Comparison of ENCODE assay signal across 8 cellular contexts in the genomic region with DNA sequence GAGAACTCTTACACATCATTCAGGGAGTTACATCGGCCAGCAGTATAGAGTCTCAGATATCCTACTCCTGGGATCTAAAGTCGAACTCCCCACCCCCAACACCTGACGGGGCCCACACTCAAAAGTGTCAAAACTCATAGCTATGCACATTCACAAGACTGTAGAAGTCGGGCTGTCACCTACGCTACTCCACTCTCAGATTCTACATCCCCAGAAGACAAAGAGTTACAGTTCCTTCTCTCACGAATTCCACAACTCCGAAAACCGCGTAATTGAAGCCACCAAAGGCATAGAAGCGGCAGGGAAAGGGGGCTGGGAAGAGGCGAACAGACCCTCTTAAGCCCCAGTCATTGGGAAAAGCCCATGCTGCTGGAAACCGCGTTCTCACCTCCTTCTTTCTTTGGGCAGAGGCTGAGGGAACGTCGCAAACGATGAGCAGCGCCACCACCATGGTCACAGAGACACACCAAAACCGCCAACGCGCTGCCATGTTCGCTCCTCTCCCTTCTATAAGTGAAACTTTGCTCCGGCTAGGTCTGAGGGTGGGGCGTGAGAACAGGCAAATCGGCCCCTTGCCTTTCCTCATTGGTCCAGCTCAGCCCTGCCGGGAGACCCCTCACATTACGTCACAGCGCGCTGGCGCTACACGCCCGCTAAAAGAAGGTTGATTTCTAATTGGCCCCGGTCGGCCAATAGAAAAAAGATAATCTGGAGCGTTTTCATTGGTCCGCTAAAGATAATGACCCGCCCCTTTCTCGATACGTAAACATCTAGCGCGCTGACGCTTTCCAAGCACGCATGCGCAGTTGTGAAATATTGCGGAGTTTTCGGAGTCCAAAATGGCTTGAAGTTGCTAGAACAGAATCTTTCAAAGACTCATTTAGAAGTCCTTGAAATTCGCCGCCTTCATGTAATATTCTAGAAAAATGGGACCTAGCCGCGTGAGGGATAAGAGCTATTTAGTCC. TPM values are rescaled to one million over a fixed set of nuclear protein-coding genes. Genes with fewer than 3 reads are reported as not detected.
DNase-seq lines count a peak whose midpoint lies in the region; ATAC-seq, FAIRE-seq and TF ChIP-seq lines count a peak whose summit lies in the region.

A gene (minus strand): TSS at position 515 of the 966 bp plus-strand sequence. CDS start 25 bp downstream, at position 490.

- dilution Hi-C loops in keratinocyte (cut with MboI; ENCODE audit: extremely low pct_ligation_motif_present, low sequenced_read_pairs): no loop called here

- peak; percentile 94 for ATAC-seq in HG03432 (IDR thresholded peaks at IDR 0.05; ENCODE audit: unreplicated experiment)

- H3K79me2 ChIP-seq in keratinocyte (ENCODE audit: control insufficient read depth, insufficient read depth, low read length): peaks cover 52% of the 10 kb centered on the region

- no peaks in the 10 kb centered on the region for H3K36me3 ChIP-seq in keratinocyte (ENCODE audit: control insufficient read depth in 2 of 2, extremely low read depth in 1 of 2, insufficient read depth in 2 of 2, low read length in 2 of 2)

- DNase-seq in AG20443 (ENCODE audit: low spot score) (peak; percentile 85), NCI-H510A (lab: John Stamatoyannopoulos, UW) (peak; percentile 86), cerebellum (ENCODE audit: low spot score) (peak; percentile 89), keratinocyte (ENCODE audit: low read depth, low spot score) (peak; percentile 71)
- peak; percentile 83 for DNase-seq in activated CD4-positive, alpha-beta T cell treated with anti-CD3 and anti-CD28 coated beads for 1 hour
- DNase-seq in stimulated activated CD4-positive, alpha-beta T cell treated with anti-CD3 and anti-CD28 coated beads, Interleukin-15, amount 100 ng/mL, for 1 hour (ENCODE audit: low read depth in 1 of 2, low spot score in 1 of 2): peak; percentile 68 to 75

- H3K9me1 ChIP-seq in keratinocyte (ENCODE audit: control insufficient read depth, extremely low read depth, insufficient read depth, low read length): no peaks in the 10 kb centered on the region

- H2AFZ ChIP-seq in keratinocyte (ENCODE audit: control insufficient read depth, low read length): peak within 1 kb of the TSS; percentile 80

- peak within 1 kb of the TSS; percentile 73 for H3K4me2 ChIP-seq in keratinocyte (ENCODE audit: control insufficient read depth, extremely low read depth, insufficient read depth, low read depth, low read length)

- peak within 1 kb of the TSS; percentile 96 for H3K9ac ChIP-seq in keratinocyte (ENCODE audit: control insufficient read depth, extremely low read depth, insufficient read depth, low read length)

- no peaks in the 10 kb centered on the region for H4K20me1 ChIP-seq in keratinocyte (ENCODE audit: control insufficient read depth, extremely low read depth, insufficient read depth, low read length)

- H3K27ac ChIP-seq in keratinocyte (ENCODE audit: control insufficient read depth, insufficient read depth, low read length): peak within 1 kb of the TSS; percentile 98

- peak; percentile 90 for TF ChIP-seq POLR2A in GM19099 (IDR thresholded peaks at IDR 0.05; ENCODE audit: extremely low read depth, insufficient read length, low read depth)

- H3K4me3 ChIP-seq in keratinocyte (ENCODE audit: control insufficient read depth in 2 of 3, extremely low read depth in 1 of 3, insufficient read depth in 2 of 3, low read depth in 1 of 3, low read length in 3 of 3): peak within 1 kb of the TSS; percentile 68 to 81 (median 72)

- H3K4me1 ChIP-seq in keratinocyte (ENCODE audit: control insufficient read depth, extremely low read depth, insufficient read depth, low read length): no peaks in the 10 kb centered on the region

- H3K27me3 ChIP-seq in keratinocyte (ENCODE audit: control insufficient read depth, extremely low read depth, insufficient read depth, low read length): no peaks in the 10 kb centered on the region

- TF ChIP-seq CTCF in keratinocyte (optimal IDR thresholded peaks at IDR 0.05 in 1 of 3, IDR thresholded peaks at IDR 0.05 in 1 of 3, conservative IDR thresholded peaks at IDR 0.05 in 1 of 3; ENCODE audit: extremely low read depth in 1 of 3, insufficient read depth in 2 of 3, low read length in 3 of 3): no peak

- FAIRE-seq in keratinocyte (lab: Jason Lieb, UNC): peak; percentile 53

- no peaks in the 10 kb centered on the region for H3K9me3 ChIP-seq in keratinocyte (ENCODE audit: control insufficient read depth, low read depth, low read length)

RNA-seq across cellular contexts. Expression of the gene that starts here (rescaled TPM):
- total RNA-seq in cerebellum: 33.6 TPM
- polyA plus RNA-seq in keratinocyte: 43.8 to 68.4 TPM (median 55.4 TPM) in 3 replicates
- polyA plus RNA-seq in keratinocyte (2011; ENCODE audit: low read depth): 14.6 TPM
- polyA plus RNA-seq in keratinocyte (2011; cell fraction: cytosol; rRNA removed): 10.6 and 19.1 TPM in 2 replicates
- polyA plus RNA-seq in keratinocyte (2011; cell fraction: nucleus; rRNA removed): 47.5 and 60.9 TPM in 2 replicates
- polyA plus RNA-seq in keratinocyte (2012; ENCODE audit: low replicate concordance): 30.5 and 55.8 TPM in 2 replicates
- polyA minus RNA-seq in keratinocyte: 28.0 to 94.2 TPM (median 63.6 TPM) in 3 replicates
- 19.8 TPM for polyA minus RNA-seq in keratinocyte (2011; cell fraction: cytosol; rRNA and poly(A)+ RNA removed)
- polyA minus RNA-seq in keratinocyte (2011; cell fraction: nucleus; rRNA and poly(A)+ RNA removed): 63.2 and 119 TPM in 2 replicates

Comparison
In these comparisons a context has a peak if more than half of its experiments do, and no peak if none do; other contexts are left out.
1. Peak in every context shown above with its lines: DNase-seq, ATAC-seq, H3K4me3 ChIP-seq and H3K27ac ChIP-seq.